In the genomic region with DNA sequence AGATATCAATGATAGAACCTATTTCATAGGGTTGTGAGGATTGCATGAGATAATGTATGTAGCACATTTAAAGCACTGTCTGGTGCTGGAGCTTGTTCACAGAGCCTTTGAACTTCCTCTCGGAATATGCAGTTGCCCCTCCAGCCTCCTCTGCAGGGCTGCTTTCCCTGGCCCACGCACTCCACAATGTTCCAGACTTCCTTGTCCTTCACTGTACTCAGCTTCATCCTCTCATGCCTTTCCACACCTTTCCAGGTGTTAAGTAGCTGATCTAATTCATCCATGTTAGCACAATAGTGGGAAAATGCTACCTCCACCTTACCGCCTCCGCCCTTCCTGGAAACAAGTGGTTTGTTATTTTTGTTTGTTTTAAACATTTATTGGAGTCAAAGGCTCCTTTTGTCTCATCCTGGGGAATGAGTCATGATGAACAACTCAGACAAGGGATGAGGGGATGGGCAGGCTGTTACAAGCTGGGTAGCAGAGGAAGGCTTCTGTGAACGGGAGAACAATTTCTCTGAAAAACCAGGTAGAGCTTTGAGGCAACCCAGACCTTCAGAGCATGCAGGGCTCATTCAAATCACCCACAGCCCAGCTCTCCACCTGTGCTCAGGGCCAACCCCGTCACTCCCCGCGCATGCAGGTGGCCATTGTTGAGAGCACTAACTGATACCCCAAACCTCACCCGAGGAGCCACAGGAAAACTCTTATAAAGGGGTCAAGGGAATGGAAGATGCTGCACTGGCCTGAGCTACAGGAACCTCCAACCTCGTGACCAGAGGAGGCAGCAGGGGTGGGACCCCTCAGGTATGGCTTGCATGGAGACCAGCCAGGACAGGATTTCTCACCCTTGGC, we compare ENCODE assay signal across 9 cellular contexts.
DNase-seq lines count a peak whose midpoint lies in the region; ATAC-seq and TF ChIP-seq lines count a peak whose summit lies in the region.
"Had no signal": no experiment of that assay in that cellular context is flagged by ENCODE, and none has a peak within 500 bp of the region (broad histone marks: within the 10 kb centered on the region; RNA-seq: fewer than 3 reads in every experiment).

No MANE protein-coding gene starts in this region.

- DNase-seq in NCI-H1417 (lab: John Stamatoyannopoulos, UW) (peak in 2 of 3 experiments; percentile 6 to 27), NCI-H1417 treated with DMSO at 0.1 percent for 48 hours (lab: John Stamatoyannopoulos, UW) (no peak), HFF-Myc (ENCODE audit: extremely low read depth, low read depth) (peak; percentile 25), SW480 (ENCODE audit: low spot score) (peak; percentile 88), islet precursor cell (peak; percentile 56), NCI-H526 treated with DMSO at 0.1 percent for 48 hours (lab: John Stamatoyannopoulos, UW) (no peak), head of caudate nucleus (no peak)
- DNase-seq: thyroid gland had no signal

- TF ChIP-seq CTCF in HFF-Myc (IDR thresholded peaks at IDR 0.05; ENCODE audit: low read depth, low read length, missing control alignments), result no peak

- intact Hi-C loops in head of caudate nucleus (cut with DNase I), result no loop called here

- ATAC-seq in HG02870 (IDR thresholded peaks at IDR 0.05; ENCODE audit: unreplicated experiment), result no peak

- H3K4me3 ChIP-seq in HFF-Myc (replicated peaks; ENCODE audit: low read depth, low read length), result no peak overlapping the region
- H3K4me3 ChIP-seq: thyroid gland had no signal

Comparison
In these comparisons a context has a peak if more than half of its experiments do, and no peak if none do; other contexts are left out.
1. DNase-seq: peak in NCI-H1417 (2 of 3), HFF-Myc (single experiment), SW480 (single experiment) and islet precursor cell (single experiment); none in NCI-H1417 treated with DMSO at 0.1 percent for 48 hours (single experiment), NCI-H526 treated with DMSO at 0.1 percent for 48 hours (single experiment) and head of caudate nucleus (0 of 42).